2 cellular contexts compared by ENCODE assay signal in genomic region chr19:51944798-51945552, GRCh38.
A peak's percentile ranks its signal among the peaks of the same experiment; 100 is the strongest.
TF ChIP-seq lines count a peak whose summit lies in the region.

No MANE protein-coding gene starts in this region.

TF ChIP-seq in GM12891, 5 proteins besides CTCF, POLR2A, EP300 and RAD21:
- TF ChIP-seq PAX5 (IDR thresholded peaks at IDR 0.05; ENCODE audit: insufficient read depth, low read length, severe bottlenecking) (no peak), POLR2AphosphoS5 (IDR thresholded peaks at IDR 0.05; ENCODE audit: low read depth, low read length) (no peak), TAF1 (IDR thresholded peaks at IDR 0.05; ENCODE audit: low read depth, low read length) (no peak), POU2F2 (IDR thresholded peaks at IDR 0.05; ENCODE audit: low read depth, low read length) (no peak), SPI1 (IDR thresholded peaks at IDR 0.05; ENCODE audit: low read depth, low read length) (no peak)

TF ChIP-seq in GM12878, 131 proteins besides CTCF, POLR2A, EP300 and RAD21:
- TF ChIP-seq ZBTB4 (CRISPR knock-in tag; IDR thresholded peaks at IDR 0.05) (no peak), CBX5 (IDR thresholded peaks at IDR 0.05; ENCODE audit: low read depth) (peak; percentile 78; the same call in 1 of the 2 replicates), BHLHE40 (IDR thresholded peaks at IDR 0.05; ENCODE audit: borderline replicate concordance in 1 of 2, low read depth in 2 of 2, low read length in 1 of 2) (no peak), KLF5 (IDR thresholded peaks at IDR 0.05; ENCODE audit: partially characterized antibody) (peak; percentile 63)
TF ChIP-seq in GM12878: peak in this region for 2.
